Comparison of ENCODE assay signal across 1 cellular context in genomic region chr9:115808695-115809094, GRCh38.
TF ChIP-seq lines count a peak whose summit lies in the region.

No MANE protein-coding gene starts in this region.

TF ChIP-seq in GM23338, 12 proteins besides CTCF, POLR2A, EP300 and RAD21 (continued from another document):
- TF ChIP-seq ZNF462 (CRISPR knock-in tag; IDR thresholded peaks at IDR 0.05) (no peak), ZNF114 (CRISPR knock-in tag; IDR thresholded peaks at IDR 0.05) (no peak), REST (IDR thresholded peaks at IDR 0.05; ENCODE audit: unreplicated experiment) (no peak), EZH2 (IDR thresholded peaks at IDR 0.05; ENCODE audit: low read depth, unreplicated experiment) (no peak), ZNF331 (CRISPR knock-in tag; IDR thresholded peaks at IDR 0.05; ENCODE audit: low read depth) (no peak), EZH2phosphoT487 (IDR thresholded peaks at IDR 0.05; ENCODE audit: unreplicated experiment) (no peak), CREB1 (CRISPR knock-in tag; IDR thresholded peaks at IDR 0.05; ENCODE audit: low read depth) (no peak), STAT1 (IDR thresholded peaks at IDR 0.05; ENCODE audit: unreplicated experiment) (no peak)
